ENCODE assay signal across 12 cellular contexts in genomic region chr22:42612336-42612735, GRCh38. TPM values are rescaled to one million over a fixed set of nuclear protein-coding genes. Genes with fewer than 3 reads are reported as not detected.
DNase-seq lines count a peak whose midpoint lies in the region; ATAC-seq and TF ChIP-seq lines count a peak whose summit lies in the region.
"Had no signal": no experiment of that assay in that cellular context is flagged by ENCODE, and none has a peak within 500 bp of the region (broad histone marks: within the 10 kb centered on the region; RNA-seq: fewer than 3 reads in every experiment).

No MANE protein-coding gene starts in this region.

- no peak for ATAC-seq in gastrocnemius medialis
- ATAC-seq in HG03439 (IDR thresholded peaks at IDR 0.05; ENCODE audit: unreplicated experiment): no peak
- ATAC-seq: left cardiac atrium, sciatic nerve had no signal

- H3F3A ChIP-seq in OCI-LY1 (ENCODE audit: insufficient read depth, low read length): peaks cover 4% of the 10 kb centered on the region; the same call in 1 of the 2 replicates

- H3K4me3 ChIP-seq in OCI-LY1 (ENCODE audit: low read depth, low read length, poor library complexity, severe bottlenecking) (no peak overlapping the region), esophagus muscularis mucosa (peak overlapping the region; percentile 74 to 95 (median 83)), gastrocnemius medialis (peak overlapping the region in 3 of 4 donors; percentile 3 to 78 (median 15))

- no peaks in the 10 kb centered on the region for H3K9me3 Mint-ChIP-seq in Calu3 (ENCODE audit: low read depth, unreplicated experiment)

- H3K27me3 Mint-ChIP-seq in Calu3 (ENCODE audit: unreplicated experiment): no peaks in the 10 kb centered on the region

- H3K9me2 ChIP-seq in OCI-LY1 (ENCODE audit: low read depth, low read length): no peaks in the 10 kb centered on the region

- H3K27ac Mint-ChIP-seq in Calu3 (ENCODE audit: unreplicated experiment): no peak overlapping the region

- H3K27ac ChIP-seq in OCI-LY1 (ENCODE audit: low read depth, low read length, poor library complexity, severe bottlenecking) (no peak overlapping the region), esophagus muscularis mucosa (replicated peaks in 1 of 4) (peak overlapping the region; percentile 95 to 98 (median 96)), gastrocnemius medialis (peak overlapping the region; percentile 90 to 96 (median 94))

- DNase-seq in Calu3 (no peak), esophagus muscularis mucosa (ENCODE audit: extremely low spot score) (no peak), gastrocnemius medialis (no peak), NCI-H2171 (lab: John Stamatoyannopoulos, UW) (no peak), OCI-M1 (lab: John Stamatoyannopoulos, UW) (no peak)
- DNase-seq: activated CD4-positive, CD25-positive, alpha-beta regulatory T cell; GOT3; left cardiac atrium; NCI-H1092 had no signal

- in situ Hi-C loops in gastrocnemius medialis (cut with MboI; ENCODE audit: low sequenced_read_pairs in 4 of 4): no loop called here

- no peaks in the 10 kb centered on the region for H4K20me1 ChIP-seq in OCI-LY1 (ENCODE audit: insufficient read depth, low read length)

- TF ChIP-seq POLR2A in esophagus muscularis mucosa (IDR thresholded peaks at IDR 0.05; ENCODE audit: low read depth) (no peak), gastrocnemius medialis (IDR thresholded peaks at IDR 0.05) (no peak)

- no TSS peak for BruUV-seq in Calu3 (replicated peaks; lab: Mats Ljungman, UMichigan)

- H3K4me2 ChIP-seq in OCI-LY1 (ENCODE audit: low read length): no peak overlapping the region; the same call in 1 of the 2 replicates

- no peaks in the 10 kb centered on the region for H3K27me3 ChIP-seq in OCI-LY1 (ENCODE audit: insufficient read depth, low read length)
- no peaks in the 10 kb centered on the region for H3K27me3 ChIP-seq in esophagus muscularis mucosa
- H3K27me3 ChIP-seq in gastrocnemius medialis: no peaks in the 10 kb centered on the region

- WGBS in esophagus muscularis mucosa: 58% methylated on average over 11 of the region's 11 CpGs

- no peak overlapping the region for H2AFZ ChIP-seq in OCI-LY1 (ENCODE audit: low read length)

- H3K79me2 ChIP-seq in OCI-LY1 (ENCODE audit: insufficient read depth, low read length): peaks cover 60% of the 10 kb centered on the region

- CTCF ChIA-PET in Calu3 (lab: Charles Lee): no interaction called here

- peak overlapping the region; percentile 91 for H3K4me3 Mint-ChIP-seq in Calu3 (ENCODE audit: low read depth, unreplicated experiment)

- peaks cover 60% of the 10 kb centered on the region for H3K4me1 Mint-ChIP-seq in Calu3 (ENCODE audit: low read depth, unreplicated experiment)

- peaks cover 69% of the 10 kb centered on the region for H3K36me3 Mint-ChIP-seq in Calu3 (ENCODE audit: insufficient read depth, unreplicated experiment)

- H3K4me1 ChIP-seq in OCI-LY1 (ENCODE audit: insufficient read depth, low read length, severe bottlenecking) (peaks cover 27% of the 10 kb centered on the region), esophagus muscularis mucosa (peaks cover 64 to 88% (median 86%) of the 10 kb centered on the region in 4 donors), gastrocnemius medialis (peaks cover 61 to 68% of the 10 kb centered on the region in 2 donors)

- TF ChIP-seq CTCF in Calu3 (IDR thresholded peaks at IDR 0.05; ENCODE audit: unreplicated experiment) (no peak), OCI-LY1 (IDR thresholded peaks at IDR 0.05; ENCODE audit: low read length) (no peak), esophagus muscularis mucosa (IDR thresholded peaks at IDR 0.05) (no peak), gastrocnemius medialis (IDR thresholded peaks at IDR 0.05 in 4 of 5, conservative IDR thresholded peaks at IDR 0.05 in 1 of 5) (no peak)

- H3K36me3 ChIP-seq in OCI-LY1 (ENCODE audit: insufficient read depth, low read length): peaks cover 47% of the 10 kb centered on the region
- peaks cover 0 to 22% (median 12%) of the 10 kb centered on the region in 4 donors for H3K36me3 ChIP-seq in esophagus muscularis mucosa
- no peaks in the 10 kb centered on the region for H3K36me3 ChIP-seq in gastrocnemius medialis

- no peaks in the 10 kb centered on the region for H3K9me3 ChIP-seq in OCI-LY1 (ENCODE audit: low read length)
- H3K9me3 ChIP-seq in esophagus muscularis mucosa: no peaks in the 10 kb centered on the region
- no peaks in the 10 kb centered on the region for H3K9me3 ChIP-seq in gastrocnemius medialis

- H3K9ac ChIP-seq in OCI-LY1 (ENCODE audit: low read length): peak overlapping the region; percentile 24; the same call in 1 of the 2 replicates

- intact Hi-C loops in Calu3 (cut with micrococcal nuclease; ENCODE audit: unreplicated experiment) (no loop called here), esophagus muscularis mucosa (cut with DNase I) (no loop called here), gastrocnemius medialis (cut with DNase I; ENCODE audit: low total_unique reads) (loop anchor here (10.0 kb wide), 1 partner anchor 78 kb away; no protein-coding TSS in a partner anchor)

- TF ChIP-seq EP300 in esophagus muscularis mucosa (IDR thresholded peaks at IDR 0.05): no peak

RNA-seq across cellular contexts. Expression of gene POLDIP3, which starts 2.3 kb away (rescaled TPM):
- total RNA-seq in Calu3 (2022) (59.4 and 60.1 TPM in 2 replicates), esophagus muscularis mucosa (10 to 100 TPM; 30.6 to 47.6 (median 39.6) TPM), gastrocnemius medialis (10 to 100 TPM; 19.7 to 28.7 (median 23.0) TPM)

RNA-seq across cellular contexts. Expression of gene ATP5MGL, which starts 28.1 kb away (rescaled TPM):
- total RNA-seq in Calu3 (2022) (0.66 and 1.1 TPM in 2 replicates), esophagus muscularis mucosa (not detected), gastrocnemius medialis (not detected)

RNA-seq across cellular contexts. Expression of gene CYB5R3, which starts 36.9 kb away (rescaled TPM):
- total RNA-seq in Calu3 (2022) (101 and 102 TPM in 2 replicates), esophagus muscularis mucosa (100 to 1,000 TPM; 154 to 287 (median 221) TPM), gastrocnemius medialis (100 to 1,000 TPM in 2 of 4 donors, 10 to 100 TPM in 2; 44.3 to 163 (median 105) TPM)

RNA-seq across cellular contexts. Expression of gene SERHL2, which starts 58.6 kb away (rescaled TPM):
- total RNA-seq in Calu3 (2022) (0.45 and 0.76 TPM in 2 replicates), esophagus muscularis mucosa (1 to 10 TPM; 3.1 to 9.1 (median 5.0) TPM), gastrocnemius medialis (10 to 100 TPM in 1 of 4 donors, 1 to 10 TPM in 1, under 1 TPM in 1, not detected in 1; 0.84 to 13.4 (median 1.7) TPM)
